Comparison of ENCODE assay signal across 1 cellular context in the genomic region with DNA sequence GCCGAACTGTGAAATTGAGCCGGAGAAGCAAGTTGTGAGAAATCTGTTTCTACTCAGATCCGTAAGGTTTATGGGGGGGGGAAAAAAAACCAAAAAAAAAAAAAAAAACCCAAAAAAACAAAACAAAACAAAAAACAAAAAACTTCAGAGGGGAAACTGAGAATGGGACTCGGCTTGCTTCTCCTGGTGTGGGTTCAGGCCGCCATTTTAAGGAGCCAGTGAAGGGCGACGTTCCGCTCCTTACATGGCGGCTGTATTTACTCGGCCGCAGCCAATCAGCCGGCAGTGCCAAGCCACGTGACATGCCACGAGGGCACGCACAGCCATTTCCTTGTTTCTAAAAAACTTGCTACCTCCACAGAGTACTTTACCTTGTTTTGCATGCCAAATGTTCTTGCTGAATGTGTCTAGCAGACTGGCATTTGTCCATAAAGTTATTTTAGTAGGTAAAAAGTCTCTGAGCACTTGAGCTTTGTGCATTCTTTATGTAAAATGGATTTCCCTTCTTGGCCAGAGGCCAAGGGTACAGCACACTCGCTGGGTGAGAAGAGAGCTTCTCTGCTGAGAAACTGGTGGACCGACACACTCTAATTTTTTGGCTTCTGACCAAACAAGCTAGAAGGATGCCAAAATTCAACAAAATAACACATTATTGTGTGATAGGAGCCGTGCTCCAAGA.
TF ChIP-seq lines count a peak whose summit lies in the region.

No MANE protein-coding gene starts in this region.

TF ChIP-seq in HepG2, 621 proteins besides CTCF, POLR2A, EP300 and RAD21 (continued from another document and continues in another):
- TF ChIP-seq ZFX (CRISPR knock-in tag; IDR thresholded peaks at IDR 0.05; ENCODE audit: low read depth) = no peak
- peak; percentile 99 for TF ChIP-seq HOXA3 (CRISPR knock-in tag; IDR thresholded peaks at IDR 0.05)
- no peak for TF ChIP-seq HOXA7 (CRISPR knock-in tag; IDR thresholded peaks at IDR 0.05)
- TF ChIP-seq EEA1 (CRISPR knock-in tag; IDR thresholded peaks at IDR 0.05; ENCODE audit: borderline replicate concordance) = no peak
- no peak for TF ChIP-seq KLF11 (CRISPR knock-in tag; IDR thresholded peaks at IDR 0.05)
- no peak for TF ChIP-seq HNRNPUL1 (IDR thresholded peaks at IDR 0.05; ENCODE audit: low read depth, low read length)
- TF ChIP-seq TFDP1 (CRISPR knock-in tag; IDR thresholded peaks at IDR 0.05; ENCODE audit: borderline replicate concordance) = no peak
- TF ChIP-seq, protein P1, sequence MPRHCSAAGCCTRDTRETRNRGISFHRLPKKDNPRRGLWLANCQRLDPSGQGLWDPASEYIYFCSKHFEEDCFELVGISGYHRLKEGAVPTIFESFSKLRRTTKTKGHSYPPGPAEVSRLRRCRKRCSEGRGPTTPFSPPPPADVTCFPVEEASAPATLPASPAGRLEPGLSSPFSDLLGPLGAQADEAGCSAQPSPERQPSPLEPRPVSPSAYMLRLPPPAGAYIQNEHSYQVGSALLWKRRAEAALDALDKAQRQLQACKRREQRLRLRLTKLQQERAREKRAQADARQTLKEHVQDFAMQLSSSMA (CRISPR knock-in tag; IDR thresholded peaks at IDR 0.05) = no peak
- TF ChIP-seq ZNF513 (CRISPR knock-in tag; conservative IDR thresholded peaks at IDR 0.05) = no peak
- no peak for TF ChIP-seq KDM1A (CRISPR knock-in tag; IDR thresholded peaks at IDR 0.05)
- TF ChIP-seq, protein P2, sequence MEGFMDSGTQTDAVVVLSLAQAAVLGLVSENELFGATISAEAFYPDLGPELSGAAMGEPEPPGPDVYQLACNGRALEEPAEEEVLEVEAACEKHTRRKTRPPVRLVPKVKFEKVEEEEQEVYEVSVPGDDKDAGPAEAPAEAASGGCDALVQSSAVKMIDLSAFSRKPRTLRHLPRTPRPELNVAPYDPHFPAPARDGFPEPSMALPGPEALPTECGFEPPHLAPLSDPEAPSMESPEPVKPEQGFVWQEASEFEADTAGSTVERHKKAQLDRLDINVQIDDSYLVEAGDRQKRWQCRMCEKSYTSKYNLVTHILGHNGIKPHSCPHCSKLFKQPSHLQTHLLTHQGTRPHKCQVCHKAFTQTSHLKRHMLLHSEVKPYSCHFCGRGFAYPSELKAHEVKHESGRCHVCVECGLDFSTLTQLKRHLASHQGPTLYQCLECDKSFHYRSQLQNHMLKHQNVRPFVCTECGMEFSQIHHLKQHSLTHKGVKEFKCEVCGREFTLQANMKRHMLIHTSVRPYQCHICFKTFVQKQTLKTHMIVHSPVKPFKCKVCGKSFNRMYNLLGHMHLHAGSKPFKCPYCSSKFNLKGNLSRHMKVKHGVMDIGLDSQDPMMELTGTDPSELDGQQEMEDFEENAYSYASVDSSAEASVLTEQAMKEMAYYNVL (CRISPR knock-in tag; IDR thresholded peaks at IDR 0.05; ENCODE audit: borderline replicate concordance) = no peak
- TF ChIP-seq RFXANK (CRISPR knock-in tag; IDR thresholded peaks at IDR 0.05) = no peak
- peak; percentile 67; the same call in 1 of the 2 replicates for TF ChIP-seq HOMEZ (CRISPR knock-in tag; IDR thresholded peaks at IDR 0.05; ENCODE audit: low read depth)
- no peak for TF ChIP-seq KMT2A (CRISPR knock-in tag; IDR thresholded peaks at IDR 0.05)
- TF ChIP-seq ZNF30 (CRISPR knock-in tag; IDR thresholded peaks at IDR 0.05) = 0 out of 2 replicates have a peak, but pooled peaks have one; percentile 74
- TF ChIP-seq ATAD3A (CRISPR knock-in tag; IDR thresholded peaks at IDR 0.05) = no peak
- TF ChIP-seq ZBTB20 (CRISPR knock-in tag; IDR thresholded peaks at IDR 0.05; ENCODE audit: borderline replicate concordance, low read depth) = no peak
- TF ChIP-seq ZNF773 (CRISPR knock-in tag; IDR thresholded peaks at IDR 0.05; ENCODE audit: borderline replicate concordance) = no peak
- peak; percentile 44; the same call in 1 of the 2 replicates for TF ChIP-seq DMAP1 (CRISPR knock-in tag; IDR thresholded peaks at IDR 0.05)
- no peak for TF ChIP-seq IKZF4 (CRISPR knock-in tag; IDR thresholded peaks at IDR 0.05; ENCODE audit: borderline replicate concordance, low read depth, not compliant biosample characterization)
- TF ChIP-seq HINFP (CRISPR knock-in tag; IDR thresholded peaks at IDR 0.05; ENCODE audit: low read depth) = no peak
- TF ChIP-seq TCF7L2 (IDR thresholded peaks at IDR 0.05; ENCODE audit: low read depth, low read length) = no peak
- TF ChIP-seq LBX2 (CRISPR knock-in tag; IDR thresholded peaks at IDR 0.05; ENCODE audit: borderline replicate concordance) = no peak
- peak; percentile 88 for TF ChIP-seq NFYC (CRISPR knock-in tag; IDR thresholded peaks at IDR 0.05)
- no peak for TF ChIP-seq ARHGAP35 (CRISPR knock-in tag; IDR thresholded peaks at IDR 0.05; ENCODE audit: borderline replicate concordance)
- no peak for TF ChIP-seq GTF3A (CRISPR knock-in tag; conservative IDR thresholded peaks at IDR 0.05)
- no peak for TF ChIP-seq ZNF280B (CRISPR knock-in tag; IDR thresholded peaks at IDR 0.05; ENCODE audit: borderline replicate concordance)
- no peak for TF ChIP-seq ZNF280D (CRISPR knock-in tag; IDR thresholded peaks at IDR 0.05)
- TF ChIP-seq EHMT2 (IDR thresholded peaks at IDR 0.05; ENCODE audit: borderline replicate concordance, low read depth, low read length) = peak; percentile 69
- TF ChIP-seq ZNF549 (CRISPR knock-in tag; IDR thresholded peaks at IDR 0.05) = no peak
- TF ChIP-seq NFE2L1 (CRISPR knock-in tag; IDR thresholded peaks at IDR 0.05; ENCODE audit: borderline replicate concordance) = no peak
- no peak for TF ChIP-seq JUND (CRISPR knock-in tag; IDR thresholded peaks at IDR 0.05)
- peak; percentile 58; the same call in 1 of the 2 replicates for TF ChIP-seq POLR2G (IDR thresholded peaks at IDR 0.05; ENCODE audit: low read depth, low read length)
- no peak for TF ChIP-seq ZBTB21 (CRISPR knock-in tag; IDR thresholded peaks at IDR 0.05)
- TF ChIP-seq ZNF883 (CRISPR knock-in tag; IDR thresholded peaks at IDR 0.05; ENCODE audit: not compliant biosample characterization) = no peak
- TF ChIP-seq, protein P3, sequence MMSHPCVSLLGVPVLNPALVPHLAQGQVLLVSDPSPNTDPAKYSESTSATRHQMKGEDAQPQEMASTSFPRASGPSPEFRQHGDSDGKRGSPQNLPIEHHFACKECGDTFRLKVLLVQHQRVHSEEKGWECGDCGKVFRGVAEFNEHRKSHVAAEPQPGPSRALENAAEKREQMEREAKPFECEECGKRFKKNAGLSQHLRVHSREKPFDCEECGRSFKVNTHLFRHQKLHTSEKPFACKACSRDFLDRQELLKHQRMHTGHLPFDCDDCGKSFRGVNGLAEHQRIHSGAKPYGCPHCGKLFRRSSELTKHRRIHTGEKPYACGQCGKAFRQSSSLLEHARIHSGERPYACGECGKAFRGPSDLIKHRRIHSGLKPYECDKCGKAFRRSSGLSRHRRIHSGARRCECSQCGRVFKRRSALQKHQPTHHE (CRISPR knock-in tag; IDR thresholded peaks at IDR 0.05; ENCODE audit: borderline replicate concordance) = 0 out of 2 replicates have a peak, but pooled peaks have one; percentile 44
- TF ChIP-seq, protein P4, sequence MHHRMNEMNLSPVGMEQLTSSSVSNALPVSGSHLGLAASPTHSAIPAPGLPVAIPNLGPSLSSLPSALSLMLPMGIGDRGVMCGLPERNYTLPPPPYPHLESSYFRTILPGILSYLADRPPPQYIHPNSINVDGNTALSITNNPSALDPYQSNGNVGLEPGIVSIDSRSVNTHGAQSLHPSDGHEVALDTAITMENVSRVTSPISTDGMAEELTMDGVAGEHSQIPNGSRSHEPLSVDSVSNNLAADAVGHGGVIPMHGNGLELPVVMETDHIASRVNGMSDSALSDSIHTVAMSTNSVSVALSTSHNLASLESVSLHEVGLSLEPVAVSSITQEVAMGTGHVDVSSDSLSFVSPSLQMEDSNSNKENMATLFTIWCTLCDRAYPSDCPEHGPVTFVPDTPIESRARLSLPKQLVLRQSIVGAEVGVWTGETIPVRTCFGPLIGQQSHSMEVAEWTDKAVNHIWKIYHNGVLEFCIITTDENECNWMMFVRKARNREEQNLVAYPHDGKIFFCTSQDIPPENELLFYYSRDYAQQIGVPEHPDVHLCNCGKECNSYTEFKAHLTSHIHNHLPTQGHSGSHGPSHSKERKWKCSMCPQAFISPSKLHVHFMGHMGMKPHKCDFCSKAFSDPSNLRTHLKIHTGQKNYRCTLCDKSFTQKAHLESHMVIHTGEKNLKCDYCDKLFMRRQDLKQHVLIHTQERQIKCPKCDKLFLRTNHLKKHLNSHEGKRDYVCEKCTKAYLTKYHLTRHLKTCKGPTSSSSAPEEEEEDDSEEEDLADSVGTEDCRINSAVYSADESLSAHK (CRISPR knock-in tag; IDR thresholded peaks at IDR 0.05; ENCODE audit: borderline replicate concordance) = no peak
